2 cellular contexts compared by ENCODE assay signal in genomic region chr18:8685141-8685913, GRCh38.
TF ChIP-seq lines count a peak whose summit lies in the region.

No MANE protein-coding gene starts in this region.

TF ChIP-seq in IMR-90, 13 proteins besides CTCF, POLR2A, EP300 and RAD21:
- no peak for TF ChIP-seq MAFK (IDR thresholded peaks at IDR 0.05; ENCODE audit: low read depth, low read length)
- TF ChIP-seq NFE2L2 (IDR thresholded peaks at IDR 0.05; ENCODE audit: low read depth, low read length), result no peak
- no peak for TF ChIP-seq RFX5 (IDR thresholded peaks at IDR 0.05; ENCODE audit: low read depth, low read length)
- no peak for TF ChIP-seq CEBPB (IDR thresholded peaks at IDR 0.05; ENCODE audit: low read depth, low read length)
- no peak for TF ChIP-seq BHLHE40 (IDR thresholded peaks at IDR 0.05; ENCODE audit: low read depth, low read length)
- no peak for TF ChIP-seq CHD1 (IDR thresholded peaks at IDR 0.05; ENCODE audit: low read depth, low read length)
- no peak for TF ChIP-seq FOS (IDR thresholded peaks at IDR 0.05; ENCODE audit: low read depth, low read length)
- no peak for TF ChIP-seq MAZ (IDR thresholded peaks at IDR 0.05; ENCODE audit: borderline replicate concordance, low read depth, low read length)
- no peak for TF ChIP-seq SMC3 (IDR thresholded peaks at IDR 0.05; ENCODE audit: low read depth, low read length)
- no peak for TF ChIP-seq MXI1 (IDR thresholded peaks at IDR 0.05; ENCODE audit: borderline replicate concordance, low read depth, low read length)
- TF ChIP-seq RCOR1 (IDR thresholded peaks at IDR 0.05; ENCODE audit: insufficient replicate concordance, low read length), result no peak
- no peak for TF ChIP-seq ELK1 (IDR thresholded peaks at IDR 0.05; ENCODE audit: borderline replicate concordance, low read depth, low read length)
- TF ChIP-seq USF2 (IDR thresholded peaks at IDR 0.05; ENCODE audit: low read depth, low read length), result no peak

TF ChIP-seq in SK-N-SH, 30 proteins besides CTCF, POLR2A, EP300 and RAD21:
- no peak for TF ChIP-seq FOXM1 (IDR thresholded peaks at IDR 0.05; ENCODE audit: low read depth)
- no peak for TF ChIP-seq POLR2AphosphoS5 (IDR thresholded peaks at IDR 0.05; ENCODE audit: low read depth, low read length)
- TF ChIP-seq EZH2phosphoT487 (IDR thresholded peaks at IDR 0.05; ENCODE audit: borderline replicate concordance, low read depth), result no peak
- no peak for TF ChIP-seq YY1 (IDR thresholded peaks at IDR 0.05; ENCODE audit: low read depth)
- TF ChIP-seq FOXJ3 (CRISPR knock-in tag; IDR thresholded peaks at IDR 0.05), result no peak
